ENCODE assay signal across 1 cellular context in genomic region chr10:89347706-89348457, GRCh38.
TF ChIP-seq lines count a peak whose summit lies in the region.

No MANE protein-coding gene starts in this region.

TF ChIP-seq in SK-N-SH treated with all-trans-retinoic acid at 6 μM for 48 hours, 23 proteins besides CTCF, POLR2A, EP300 and RAD21 (continued from another document):
- TF ChIP-seq ARNTL (CRISPR knock-in tag; IDR thresholded peaks at IDR 0.05; ENCODE audit: borderline replicate concordance, low read depth) (no peak), PPARA (CRISPR knock-in tag; IDR thresholded peaks at IDR 0.05; ENCODE audit: borderline replicate concordance) (no peak), PATZ1 (CRISPR knock-in tag; IDR thresholded peaks at IDR 0.05; ENCODE audit: borderline replicate concordance) (no peak), ESRRG (CRISPR knock-in tag; IDR thresholded peaks at IDR 0.05) (no peak), GLIS3 (CRISPR knock-in tag; IDR thresholded peaks at IDR 0.05) (no peak), ZFP30 (CRISPR knock-in tag; IDR thresholded peaks at IDR 0.05) (no peak), RARB (CRISPR knock-in tag; IDR thresholded peaks at IDR 0.05) (no peak)
- TF ChIP-seq, protein P1, sequence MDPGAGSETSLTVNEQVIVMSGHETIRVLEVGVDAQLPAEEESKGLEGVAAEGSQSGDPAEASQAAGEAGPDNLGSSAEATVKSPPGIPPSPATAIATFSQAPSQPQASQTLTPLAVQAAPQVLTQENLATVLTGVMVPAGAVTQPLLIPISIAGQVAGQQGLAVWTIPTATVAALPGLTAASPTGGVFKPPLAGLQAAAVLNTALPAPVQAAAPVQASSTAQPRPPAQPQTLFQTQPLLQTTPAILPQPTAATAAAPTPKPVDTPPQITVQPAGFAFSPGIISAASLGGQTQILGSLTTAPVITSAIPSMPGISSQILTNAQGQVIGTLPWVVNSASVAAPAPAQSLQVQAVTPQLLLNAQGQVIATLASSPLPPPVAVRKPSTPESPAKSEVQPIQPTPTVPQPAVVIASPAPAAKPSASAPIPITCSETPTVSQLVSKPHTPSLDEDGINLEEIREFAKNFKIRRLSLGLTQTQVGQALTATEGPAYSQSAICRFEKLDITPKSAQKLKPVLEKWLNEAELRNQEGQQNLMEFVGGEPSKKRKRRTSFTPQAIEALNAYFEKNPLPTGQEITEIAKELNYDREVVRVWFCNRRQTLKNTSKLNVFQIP (CRISPR knock-in tag; IDR thresholded peaks at IDR 0.05; ENCODE audit: borderline replicate concordance, low read depth), result no peak
TF ChIP-seq in SK-N-SH treated with all-trans-retinoic acid at 6 μM for 48 hours: peak in this region for 0.
